In genomic region chr20:5146302-5146653, GRCh38 we compare ENCODE assay signal across 20 cellular contexts.
"Had no signal": no experiment of that assay in that cellular context is flagged by ENCODE, and none has a peak within 500 bp of the region (broad histone marks: within the 10 kb centered on the region; RNA-seq: fewer than 3 reads in every experiment).

No MANE protein-coding gene starts in this region.

- H3K36me3 ChIP-seq: brain microvascular endothelial cell, heart left ventricle, pancreas, thoracic aorta, uterus had no signal

- H3K4me3 Mint-ChIP-seq: activated naive CD8-positive, alpha-beta T cell treated with anti-CD3 and anti-CD28 coated beads, Interleukin-2, amount 10 ng/mL, durations not matched to agents 7 days and 5 days; central memory CD8-positive, alpha-beta T cell had no signal

- H3K27me3 Mint-ChIP-seq: activated naive CD8-positive, alpha-beta T cell treated with anti-CD3 and anti-CD28 coated beads, Interleukin-2, amount 10 ng/mL, durations not matched to agents 7 days and 5 days; central memory CD8-positive, alpha-beta T cell had no signal

- H3K4me3 ChIP-seq: coronary artery, heart left ventricle, pancreas, thoracic aorta, uterus had no signal

- ATAC-seq: heart left ventricle, pancreas had no signal

- H3K9me3 Mint-ChIP-seq: activated naive CD8-positive, alpha-beta T cell treated with anti-CD3 and anti-CD28 coated beads, Interleukin-2, amount 10 ng/mL, durations not matched to agents 7 days and 5 days; central memory CD8-positive, alpha-beta T cell; immature natural killer cell had no signal

- H3K27ac ChIP-seq: brain microvascular endothelial cell, coronary artery, pancreas, uterus, VCaP had no signal

- H3K36me3 Mint-ChIP-seq: immature natural killer cell had no signal

- H3K9me3 ChIP-seq: heart left ventricle, pancreas, thoracic aorta, uterus had no signal

- DNase-seq: activated CD4-positive, alpha-beta T cell treated with anti-CD3 and anti-CD28 coated beads for 1 hour; activated CD4-positive, alpha-beta T cell treated with anti-CD3 and anti-CD28 coated beads, Interleukin-2, amount 50 U/mL, for 4 hours; activated effector memory CD4-positive, alpha-beta T cell treated with Interleukin-2 at 50 U/mL for 16 hours; activated naive CD8-positive, alpha-beta T cell treated with anti-CD3 and anti-CD28 coated beads, Interleukin-2, amount 10 ng/mL, durations not matched to agents 7 days and 5 days; activated T-cell treated with anti-CD3 and anti-CD28 coated beads for 4 hours; anterior cingulate cortex; brain microvascular endothelial cell; effector CD4-positive, alpha-beta T cell; foreskin melanocyte; heart left ventricle; immature natural killer cell; pancreas; stimulated activated CD4-positive, alpha-beta T cell treated with anti-CD3 and anti-CD28 coated beads, Interleukin-12 subunit alpha, Interleukin-12 subunit beta, amount 100 ng/mL, for 4 hours; stimulated activated CD4-positive, alpha-beta T cell treated with anti-CD3 and anti-CD28 coated beads, Interleukin-2, amount 100 ng/mL, for 24 hours; T1000; uterus had no signal
